ENCODE assay signal across 8 cellular contexts in the genomic region with DNA sequence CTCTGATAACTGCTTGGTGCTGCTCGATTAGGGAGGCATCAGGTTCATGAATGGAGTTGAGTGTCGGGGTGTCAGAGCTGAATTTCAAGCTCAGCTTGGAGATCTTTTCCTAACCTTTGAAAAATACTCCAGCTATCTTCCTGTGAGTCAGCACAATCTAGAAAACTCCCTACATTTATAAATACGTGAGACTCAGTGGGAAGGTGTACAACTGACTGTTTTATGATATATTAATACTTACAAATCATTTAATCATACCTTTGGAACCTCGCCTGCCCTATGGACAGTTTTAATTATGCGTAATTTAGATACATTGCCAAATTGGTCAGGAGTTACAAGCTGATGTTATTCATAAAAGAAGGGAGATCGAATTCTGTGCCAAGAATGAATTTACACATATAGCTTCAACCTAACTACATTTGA. TPM values are rescaled to one million over a fixed set of nuclear protein-coding genes. Genes with fewer than 3 reads are reported as not detected.
A peak's percentile ranks its signal among the peaks of the same experiment; 100 is the strongest.
DNase-seq lines count a peak whose midpoint lies in the region; ATAC-seq and TF ChIP-seq lines count a peak whose summit lies in the region.

No MANE protein-coding gene starts in this region.

- DNase-seq in CD14-positive monocyte (ENCODE audit: low spot score) (no peak), cardiac fibroblast (ENCODE audit: low read depth in 2 of 2) (no peak), mucosa of gallbladder (ENCODE audit: low spot score) (no peak)
- no peak for DNase-seq in activated CD4-positive, alpha-beta T cell treated with anti-CD3 and anti-CD28 coated beads, Interleukin-2, amount 50 U/mL, for 1 hour

- TF ChIP-seq CTCF in CD14-positive monocyte (IDR thresholded peaks at IDR 0.05) = no peak
- no peak for TF ChIP-seq CTCF in cardiac fibroblast (IDR thresholded peaks at IDR 0.05; ENCODE audit: low read depth, low read length)

- H3K4me1 ChIP-seq in HUES6 (ENCODE audit: control insufficient read depth, insufficient read depth, low read length) (peaks cover 24% of the 10 kb centered on the region), muscle layer of duodenum (ENCODE audit: control insufficient read depth in 1 of 2, insufficient read depth in 2 of 2, low read length in 2 of 2) (peaks cover 0 to 5% of the 10 kb centered on the region in 2 donors)

- no peaks in the 10 kb centered on the region for H3K9me3 Mint-ChIP-seq in CD14-positive monocyte

- H3K36me3 ChIP-seq in HUES6 (ENCODE audit: control insufficient read depth, insufficient read depth, low read length) = 0 out of 2 replicates have a peak, but pooled peaks cover 5% of the 10 kb centered on the region
- H3K36me3 ChIP-seq in muscle layer of duodenum (ENCODE audit: control insufficient read depth in 1 of 2, insufficient read depth in 2 of 2, low read length in 2 of 2) = peaks cover 0 to 4% of the 10 kb centered on the region in 2 donors

- peaks cover 0 to 4% of the 10 kb centered on the region in 2 donors for H3K36me3 Mint-ChIP-seq in CD14-positive monocyte

- no peaks in the 10 kb centered on the region for H3K9me3 ChIP-seq in HUES6 (ENCODE audit: control insufficient read depth, insufficient read depth, low read depth, low read length)
- H3K9me3 ChIP-seq in muscle layer of duodenum (ENCODE audit: control insufficient read depth in 1 of 2, low read length in 2 of 2) = no peaks in the 10 kb centered on the region

- H3K27ac ChIP-seq in HUES6 (ENCODE audit: low read depth, low read length) (peak overlapping the region; percentile 91), muscle layer of duodenum (ENCODE audit: low read length) (peak overlapping the region; percentile 81)

- H3K27me3 ChIP-seq in HUES6 (ENCODE audit: control insufficient read depth, insufficient read depth, low read length) = no peaks in the 10 kb centered on the region
- no peaks in the 10 kb centered on the region for H3K27me3 ChIP-seq in muscle layer of duodenum (ENCODE audit: low read depth, low read length)

- H3K27ac Mint-ChIP-seq in CD14-positive monocyte = peak overlapping the region in 6 of 7 donors; percentile 44 to 90 (median 78)

- ATAC-seq in HG02981 (IDR thresholded peaks at IDR 0.05; ENCODE audit: unreplicated experiment) (no peak), HG02840 (IDR thresholded peaks at IDR 0.05; ENCODE audit: low FRiP score, unreplicated experiment) (no peak)

- intact Hi-C loops in CD14-positive monocyte (cut with micrococcal nuclease) = no loop called here

- H3K4me3 Mint-ChIP-seq in CD14-positive monocyte = peak overlapping the region; percentile 89 to 96

- no peaks in the 10 kb centered on the region for H3K27me3 Mint-ChIP-seq in CD14-positive monocyte (ENCODE audit: low read depth in 3 of 3)

- H3K9ac ChIP-seq in HUES6 (ENCODE audit: low read length) = peak overlapping the region; percentile 90

- H3K4me1 Mint-ChIP-seq in CD14-positive monocyte = peaks cover 34% of the 10 kb centered on the region

- H3K4me3 ChIP-seq in HUES6 (ENCODE audit: low read depth, low read length) (peak overlapping the region; percentile 95), cardiac fibroblast (replicated peaks in 1 of 2; ENCODE audit: low read depth in 2 of 2, low read length in 2 of 2) (peak overlapping the region; percentile 92 to 95), muscle layer of duodenum (ENCODE audit: low read depth in 1 of 2, low read length in 2 of 2) (peak overlapping the region; percentile 92 to 97)

RNA-seq across cellular contexts. Expression of a gene that starts 1.0 kb away (rescaled TPM):
- 10 to 100 TPM; 28.3 to 33.1 TPM for polyA plus RNA-seq in CD14-positive monocyte
- 55.2 TPM for total RNA-seq in mucosa of gallbladder
